ENCODE assay signal across 8 cellular contexts in the genomic region with DNA sequence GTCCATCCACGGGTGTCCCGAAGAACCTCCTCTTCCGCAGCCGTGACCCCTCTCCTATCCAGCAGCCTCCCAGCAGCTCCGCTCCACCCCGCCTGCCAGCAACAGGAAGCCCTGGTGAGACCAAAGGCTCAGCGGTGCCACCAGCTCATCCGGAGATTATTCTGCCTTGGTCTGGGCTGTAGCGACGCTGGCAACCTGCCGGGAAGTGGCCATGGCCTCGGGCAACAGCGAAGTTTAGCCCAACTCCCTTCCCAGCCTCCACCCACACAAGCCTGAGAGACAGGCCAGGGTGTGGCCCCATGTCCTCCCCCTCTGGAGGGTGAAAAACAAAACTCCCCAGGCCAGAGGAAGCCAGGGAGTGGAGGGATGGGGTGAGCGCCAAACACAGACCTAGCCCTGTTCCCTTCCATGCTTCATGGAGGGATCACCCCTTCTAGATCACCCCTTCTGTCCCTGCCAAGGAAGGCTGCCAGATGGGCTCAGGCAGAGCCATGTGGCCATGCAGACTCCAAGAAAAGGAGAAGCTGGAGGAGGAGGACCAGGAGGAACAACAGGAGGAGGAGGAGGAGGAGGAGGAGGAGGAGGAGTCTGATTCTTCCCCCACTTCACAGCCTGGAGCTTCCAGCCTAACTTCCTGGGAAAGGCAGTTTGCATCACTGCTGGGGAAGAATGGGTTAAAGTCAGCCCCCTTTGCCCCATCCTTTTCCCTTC. TPM values are rescaled to one million over a fixed set of nuclear protein-coding genes. Genes with fewer than 3 reads are reported as not detected.
DNase-seq lines count a peak whose midpoint lies in the region; ATAC-seq and TF ChIP-seq lines count a peak whose summit lies in the region.

No MANE protein-coding gene starts in this region.

- peaks cover 9% of the 10 kb centered on the region for H3K36me3 Mint-ChIP-seq in neural progenitor cell

- H3K9me3 Mint-ChIP-seq in neural progenitor cell = no peaks in the 10 kb centered on the region

- DNase-seq in ELF-1 (ENCODE audit: low read depth, low spot score) (peak; percentile 76), Kasumi-1 (lab: John Stamatoyannopoulos, UW) (peak; percentile 55 to 76), esophagus squamous epithelium (lab: John Stamatoyannopoulos, UW) (peak; percentile 26), neural progenitor cell (ENCODE audit: low spot score) (no peak), OCI-M2 (lab: John Stamatoyannopoulos, UW; ENCODE audit: unreplicated experiment) (no peak), cerebellar nuclear complex (lab: John Stamatoyannopoulos, UW) (no peak)
- peak; percentile 46 for DNase-seq in activated CD8-positive, alpha-beta memory T cell treated with anti-CD3 and anti-CD28 coated beads, Interleukin-2, amount 50 U/mL, for 4 hours

- H3K27me3 ChIP-seq in esophagus squamous epithelium (peaks cover 0 to 3% (median 0%) of the 10 kb centered on the region in 4 donors), neural progenitor cell (no peaks in the 10 kb centered on the region)

- H2AFZ ChIP-seq in neural progenitor cell (replicated peaks) = no peak overlapping the region

- H3K4me3 Mint-ChIP-seq in neural progenitor cell = no peak overlapping the region

- TF ChIP-seq CTCF in esophagus squamous epithelium (IDR thresholded peaks at IDR 0.05) (no peak), neural progenitor cell (IDR thresholded peaks at IDR 0.05) (no peak)

- H3K27ac ChIP-seq in esophagus squamous epithelium (peak overlapping the region; percentile 78 to 94 (median 92)), neural progenitor cell (no peak overlapping the region)

- peak in 1 of 4 donors; percentile 39 for TF ChIP-seq POLR2A in esophagus squamous epithelium (IDR thresholded peaks at IDR 0.05)

- H3K9me3 ChIP-seq in esophagus squamous epithelium (no peaks in the 10 kb centered on the region), neural progenitor cell (ENCODE audit: low read depth) (no peaks in the 10 kb centered on the region)

- intact Hi-C loops in esophagus squamous epithelium (cut with DNase I) = no loop called here

- H3K36me3 ChIP-seq in esophagus squamous epithelium (peaks cover 0 to 42% (median 17%) of the 10 kb centered on the region in 3 donors), neural progenitor cell (no peaks in the 10 kb centered on the region)

- H3K4me1 Mint-ChIP-seq in neural progenitor cell = no peaks in the 10 kb centered on the region

- peaks cover 12% of the 10 kb centered on the region for H3K27me3 Mint-ChIP-seq in neural progenitor cell (ENCODE audit: insufficient read depth, low read depth)

- no peak overlapping the region for H3K9ac ChIP-seq in neural progenitor cell

- H3F3A ChIP-seq in neural progenitor cell (ENCODE audit: low read depth) = no peaks in the 10 kb centered on the region

- peak overlapping the region; percentile 74 for H3K27ac Mint-ChIP-seq in neural progenitor cell

- H3K79me2 ChIP-seq in neural progenitor cell (ENCODE audit: low read depth) = no peaks in the 10 kb centered on the region

- H3K4me2 ChIP-seq in neural progenitor cell = peak overlapping the region; percentile 73

- ATAC-seq in HG03378 (IDR thresholded peaks at IDR 0.05; ENCODE audit: unreplicated experiment) = no peak

- peaks cover 23 to 69% (median 50%) of the 10 kb centered on the region in 3 donors for H3K4me1 ChIP-seq in esophagus squamous epithelium
- peaks cover 3% of the 10 kb centered on the region for H3K4me1 ChIP-seq in neural progenitor cell

- H3K4me3 ChIP-seq in esophagus squamous epithelium = peak overlapping the region; percentile 44 to 77 (median 70)
- H3K4me3 ChIP-seq in neural progenitor cell = no peak overlapping the region

- H4K20me1 ChIP-seq in neural progenitor cell (ENCODE audit: low read depth) = no peaks in the 10 kb centered on the region

- WGBS in esophagus squamous epithelium, 2 donors = 16 to 23% methylated on average over 5 to 12 of the region's 14 CpGs

RNA-seq across cellular contexts. Expression of a gene that starts 0.9 kb away (rescaled TPM):
- total RNA-seq in esophagus squamous epithelium (10 to 100 TPM in 2 of 4 donors, 1 to 10 TPM in 2; 5.0 to 40.1 (median 9.3) TPM), neural progenitor cell (ENCODE audit: low replicate concordance) (2.1 TPM in 1 of 2 replicates, not detected in the other)

RNA-seq across cellular contexts. Expression of a gene that starts 7.5 kb away (rescaled TPM):
- not detected for total RNA-seq in esophagus squamous epithelium
- 0.06 TPM in 1 of 2 replicates, not detected in the other for total RNA-seq in neural progenitor cell (ENCODE audit: low replicate concordance)

RNA-seq across cellular contexts. Expression of a gene that starts 27.8 kb away (rescaled TPM):
- not detected for total RNA-seq in esophagus squamous epithelium
- total RNA-seq in neural progenitor cell (ENCODE audit: low replicate concordance) = not detected in 2 replicates

RNA-seq across cellular contexts. Expression of a gene that starts 42.3 kb away (rescaled TPM):
- total RNA-seq in esophagus squamous epithelium (under 1 TPM in 1 of 4 donors, not detected in 3; 0.19 TPM), neural progenitor cell (ENCODE audit: low replicate concordance) (0.06 and 1.5 TPM in 2 replicates)

RNA-seq across cellular contexts. Expression of a gene that starts 54.8 kb away (rescaled TPM):
- total RNA-seq in esophagus squamous epithelium (10 to 100 TPM; 16.7 to 32.6 (median 26.2) TPM), neural progenitor cell (ENCODE audit: low replicate concordance) (42.8 and 44.1 TPM in 2 replicates)

Comparison
In these comparisons a context has a peak if more than half of its experiments do, and no peak if none do; other contexts are left out.
1. DNase-seq: peak in ELF-1 (single experiment), Kasumi-1 (2 of 2), activated CD8-positive, alpha-beta memory T cell treated with anti-CD3 and anti-CD28 coated beads, Interleukin-2, amount 50 U/mL, for 4 hours (single experiment) and esophagus squamous epithelium (single experiment); none in neural progenitor cell (single experiment), OCI-M2 (single experiment) and cerebellar nuclear complex (0 of 2).